ENCODE assay signal across 1 cellular context in the genomic region with DNA sequence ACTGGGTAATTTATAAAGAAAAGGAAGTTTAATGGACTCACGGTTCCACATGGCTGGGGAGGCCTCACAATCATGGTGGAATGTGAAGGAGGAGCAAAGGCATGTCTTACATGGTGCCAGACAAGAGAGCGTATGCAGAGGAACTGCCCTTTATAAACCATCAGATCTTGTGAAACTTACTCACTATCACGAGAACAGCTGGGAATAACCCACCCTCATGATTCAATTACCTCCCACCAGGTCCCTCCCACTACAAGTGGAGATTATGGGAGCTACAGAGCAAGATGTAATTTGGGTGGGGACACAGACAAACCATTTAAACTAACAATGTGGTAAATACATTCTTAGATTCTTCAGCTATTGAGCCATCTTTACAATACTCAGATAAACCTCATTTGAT.
TF ChIP-seq lines count a peak whose summit lies in the region.

No MANE protein-coding gene starts in this region.

TF ChIP-seq in HCT116, 20 proteins besides CTCF, POLR2A, EP300 and RAD21:
- no peak for TF ChIP-seq YY1 (IDR thresholded peaks at IDR 0.05; ENCODE audit: extremely low read depth, insufficient replicate concordance, low read depth, low read length)
TF ChIP-seq in HCT116: peak in this region for 0.
